Comparison of ENCODE assay signal across 10 cellular contexts in genomic region chr11:101583180-101584128, GRCh38. TPM values are rescaled to one million over a fixed set of nuclear protein-coding genes. Genes with fewer than 3 reads are reported as not detected.
DNase-seq lines count a peak whose midpoint lies in the region; ATAC-seq and TF ChIP-seq lines count a peak whose summit lies in the region.
"Had no signal": no experiment of that assay in that cellular context is flagged by ENCODE, and none has a peak within 500 bp of the region (broad histone marks: within the 10 kb centered on the region; RNA-seq: fewer than 3 reads in every experiment).

Gene TRPC6, minus strand, starts transcription at chr11:101584007. Its CDS starts 504 bp downstream, at chr11:101583503.

- H3K4me3 ChIP-seq in Caco-2 (ENCODE audit: low read depth, low read length), result no peak within 1 kb of the TSS

- H3K4me3 Mint-ChIP-seq in Caco-2 (ENCODE audit: unreplicated experiment), result no peak within 1 kb of the TSS
- H3K4me3 Mint-ChIP-seq: CD4-positive, CD25-positive, alpha-beta regulatory T cell had no signal

- peak; percentile 62 for ATAC-seq in Right ventricle myocardium inferior

- no peaks in the 10 kb centered on the region for H3K36me3 ChIP-seq in Caco-2 (ENCODE audit: control insufficient read depth, insufficient read depth, low read length)

- peaks cover 17% of the 10 kb centered on the region for H3K9me3 Mint-ChIP-seq in Caco-2 (ENCODE audit: unreplicated experiment)

- H3K27me3 Mint-ChIP-seq in Caco-2 (ENCODE audit: insufficient read depth, unreplicated experiment), result no peaks in the 10 kb centered on the region

- intact Hi-C loops in Right ventricle myocardium inferior (cut with DNase I) (no loop called here), cardiac septum (cut with DNase I) (no loop called here), Caco-2 (cut with micrococcal nuclease; ENCODE audit: unreplicated experiment) (no loop called here)

- H3K36me3 Mint-ChIP-seq in Caco-2 (ENCODE audit: insufficient read depth, unreplicated experiment), result no peaks in the 10 kb centered on the region
- H3K36me3 Mint-ChIP-seq: CD4-positive, CD25-positive, alpha-beta regulatory T cell had no signal

- H3K27ac Mint-ChIP-seq in Caco-2 (ENCODE audit: unreplicated experiment), result no peak within 1 kb of the TSS
- H3K27ac Mint-ChIP-seq: CD4-positive, CD25-positive, alpha-beta regulatory T cell had no signal

- H3K4me1 Mint-ChIP-seq in Caco-2 (ENCODE audit: low read depth, unreplicated experiment), result no peaks in the 10 kb centered on the region
- H3K4me1 Mint-ChIP-seq: CD4-positive, CD25-positive, alpha-beta regulatory T cell had no signal

- no peaks in the 10 kb centered on the region for H3K4me1 ChIP-seq in Caco-2

- POLR2A ChIA-PET in Caco-2 (lab: Charles Lee), result no interaction called here

- DNase-seq in Right ventricle myocardium inferior (ENCODE audit: missing footprints) (peak; percentile 55), cardiac septum (ENCODE audit: low spot score) (no peak), fibroblast of peridontal ligament (ENCODE audit: extremely low read depth) (peak; percentile 9), myocyte (ENCODE audit: low read depth) (peak; percentile 2), SKM-1 (lab: John Stamatoyannopoulos, UW; ENCODE audit: unreplicated experiment) (no peak), activated T-cell treated with anti-CD3 and anti-CD28 coated beads for 4 hours (no peak), Caco-2 (no peak), putamen (ENCODE audit: low spot score) (no peak)
- DNase-seq: activated naive CD4-positive, alpha-beta T cell treated with anti-CD3 and anti-CD28 coated beads, Interleukin-2, amount 50 U/mL, for 16 hours; CD4-positive, CD25-positive, alpha-beta regulatory T cell had no signal

- TF ChIP-seq CTCF in Caco-2 (IDR thresholded peaks at IDR 0.05; ENCODE audit: insufficient read depth in 1 of 2, low read depth in 1 of 2, low read length in 1 of 2, severe bottlenecking in 1 of 2, unreplicated experiment in 1 of 2), result no peak

- H3K9me3 ChIP-seq in Caco-2, result peaks cover 9% of the 10 kb centered on the region

- BruUV-seq in Caco-2 (replicated peaks; lab: Mats Ljungman, UMichigan), result no TSS peak

- CTCF ChIA-PET in Caco-2 (lab: Charles Lee), result no interaction called here

- H3K27me3 ChIP-seq in Caco-2 (replicated peaks; ENCODE audit: control insufficient read depth, insufficient read depth, low read length), result no peaks in the 10 kb centered on the region

RNA-seq across cellular contexts. Expression of gene TRPC6, which starts in this region (rescaled TPM):
- total RNA-seq in Right ventricle myocardium inferior (0.19 TPM), cardiac septum (0.78 TPM), myocyte (not detected in 2 replicates), Caco-2 (2022) (0.14 and 0.32 TPM in 2 replicates)
- not detected for polyA plus RNA-seq in myocyte (2012)
- total RNA-seq: CD4-positive, CD25-positive, alpha-beta regulatory T cell had no signal
- polyA plus RNA-seq: CD4-positive, CD25-positive, alpha-beta regulatory T cell had no signal

Comparison
In these comparisons a context has a peak if more than half of its experiments do, and no peak if none do; other contexts are left out.
1. Peak in DNase-seq and ATAC-seq in Right ventricle myocardium inferior; RNA of the gene not detected or under 1 TPM.
2. Peak in DNase-seq in myocyte; RNA of the gene not detected or under 1 TPM.